Comparison of ENCODE assay signal across 1 cellular context in the genomic region with DNA sequence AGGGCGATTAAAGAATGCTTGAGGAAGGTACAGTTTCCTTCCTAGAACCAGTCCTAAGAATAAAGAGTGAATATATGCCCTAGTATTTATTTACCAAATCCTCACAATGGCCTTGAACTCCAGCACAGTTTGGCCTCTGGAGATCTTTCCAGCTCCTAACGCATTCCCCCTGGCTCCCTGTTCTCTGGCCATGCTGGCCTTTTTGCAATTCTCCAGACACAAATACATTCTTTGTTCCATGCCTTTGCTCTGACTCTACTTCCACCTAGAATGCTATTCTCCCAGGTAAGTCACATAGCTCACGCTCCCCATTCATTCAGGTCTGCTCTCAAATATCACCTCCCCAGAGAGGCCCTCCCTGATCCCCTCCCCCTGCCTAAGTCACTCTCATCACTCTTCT.
TF ChIP-seq lines count a peak whose summit lies in the region.

No MANE protein-coding gene starts in this region.

TF ChIP-seq in WTC11, 78 proteins besides CTCF, POLR2A, EP300 and RAD21:
- TF ChIP-seq, protein P1, sequence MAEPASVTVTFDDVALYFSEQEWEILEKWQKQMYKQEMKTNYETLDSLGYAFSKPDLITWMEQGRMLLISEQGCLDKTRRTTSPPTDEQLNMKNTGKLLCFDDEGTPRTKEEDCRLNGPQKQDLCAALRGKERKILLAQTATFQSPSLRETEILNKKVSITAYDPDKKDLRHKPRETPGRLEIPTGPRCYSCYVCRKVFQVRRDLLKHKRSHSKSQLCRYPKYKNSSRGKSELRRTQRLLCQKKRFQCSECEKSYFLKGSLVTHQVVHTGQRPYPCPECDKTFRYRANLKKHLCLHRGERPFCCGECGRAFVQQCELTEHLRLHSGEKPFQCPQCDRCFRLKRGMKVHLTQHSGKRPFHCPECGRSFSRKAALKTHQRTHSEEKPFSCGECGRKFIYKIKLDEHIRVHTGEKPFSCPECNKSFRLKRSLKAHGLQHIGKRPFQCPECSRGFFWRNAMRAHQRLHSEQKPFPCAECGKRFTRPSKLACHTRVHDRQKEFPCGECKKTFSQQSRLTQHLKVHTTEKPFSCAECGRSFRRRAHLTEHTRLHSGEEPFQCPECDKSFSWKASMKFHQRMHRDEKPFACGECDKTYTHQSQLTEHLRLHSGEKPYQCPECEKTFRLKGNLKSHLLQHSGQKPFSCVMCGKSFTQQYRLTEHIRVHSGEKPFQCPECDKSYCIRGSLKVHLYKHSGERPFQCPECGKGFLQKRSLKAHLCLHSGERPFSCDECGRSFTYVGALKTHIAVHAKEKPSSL (CRISPR knock-in tag; conservative IDR thresholded peaks at IDR 0.05), result no peak
- TF ChIP-seq ESRRA (CRISPR knock-in tag; IDR thresholded peaks at IDR 0.05; ENCODE audit: borderline replicate concordance) (no peak), MYBL2 (CRISPR knock-in tag; IDR thresholded peaks at IDR 0.05) (no peak), NFYB (CRISPR knock-in tag; conservative IDR thresholded peaks at IDR 0.05; ENCODE audit: low read depth) (no peak), ZNF396 (CRISPR knock-in tag; IDR thresholded peaks at IDR 0.05; ENCODE audit: borderline replicate concordance) (no peak), ETV6 (CRISPR knock-in tag; IDR thresholded peaks at IDR 0.05) (no peak), SP1 (CRISPR knock-in tag; conservative IDR thresholded peaks at IDR 0.05) (no peak), FOXP1 (CRISPR knock-in tag; IDR thresholded peaks at IDR 0.05; ENCODE audit: borderline replicate concordance) (no peak), SOX15 (CRISPR knock-in tag; IDR thresholded peaks at IDR 0.05) (no peak), ZNF219 (CRISPR knock-in tag; IDR thresholded peaks at IDR 0.05; ENCODE audit: borderline replicate concordance) (no peak), JUN (CRISPR knock-in tag; IDR thresholded peaks at IDR 0.05) (no peak), NR2C2 (CRISPR knock-in tag; IDR thresholded peaks at IDR 0.05) (no peak), EMX1 (CRISPR knock-in tag; IDR thresholded peaks at IDR 0.05) (no peak), CBFB (CRISPR knock-in tag; IDR thresholded peaks at IDR 0.05; ENCODE audit: low read depth) (no peak), ELF4 (CRISPR knock-in tag; IDR thresholded peaks at IDR 0.05; ENCODE audit: low read depth) (no peak)
- TF ChIP-seq, protein P2, sequence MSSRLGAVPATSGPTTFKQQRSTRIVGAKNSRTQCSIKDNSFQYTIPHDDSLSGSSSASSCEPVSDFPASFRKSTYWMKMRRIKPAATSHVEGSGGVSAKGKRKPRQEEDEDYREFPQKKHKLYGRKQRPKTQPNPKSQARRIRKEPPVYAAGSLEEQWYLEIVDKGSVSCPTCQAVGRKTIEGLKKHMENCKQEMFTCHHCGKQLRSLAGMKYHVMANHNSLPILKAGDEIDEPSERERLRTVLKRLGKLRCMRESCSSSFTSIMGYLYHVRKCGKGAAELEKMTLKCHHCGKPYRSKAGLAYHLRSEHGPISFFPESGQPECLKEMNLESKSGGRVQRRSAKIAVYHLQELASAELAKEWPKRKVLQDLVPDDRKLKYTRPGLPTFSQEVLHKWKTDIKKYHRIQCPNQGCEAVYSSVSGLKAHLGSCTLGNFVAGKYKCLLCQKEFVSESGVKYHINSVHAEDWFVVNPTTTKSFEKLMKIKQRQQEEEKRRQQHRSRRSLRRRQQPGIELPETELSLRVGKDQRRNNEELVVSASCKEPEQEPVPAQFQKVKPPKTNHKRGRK (CRISPR knock-in tag; IDR thresholded peaks at IDR 0.05; ENCODE audit: borderline replicate concordance), result no peak
- TF ChIP-seq, protein P3, sequence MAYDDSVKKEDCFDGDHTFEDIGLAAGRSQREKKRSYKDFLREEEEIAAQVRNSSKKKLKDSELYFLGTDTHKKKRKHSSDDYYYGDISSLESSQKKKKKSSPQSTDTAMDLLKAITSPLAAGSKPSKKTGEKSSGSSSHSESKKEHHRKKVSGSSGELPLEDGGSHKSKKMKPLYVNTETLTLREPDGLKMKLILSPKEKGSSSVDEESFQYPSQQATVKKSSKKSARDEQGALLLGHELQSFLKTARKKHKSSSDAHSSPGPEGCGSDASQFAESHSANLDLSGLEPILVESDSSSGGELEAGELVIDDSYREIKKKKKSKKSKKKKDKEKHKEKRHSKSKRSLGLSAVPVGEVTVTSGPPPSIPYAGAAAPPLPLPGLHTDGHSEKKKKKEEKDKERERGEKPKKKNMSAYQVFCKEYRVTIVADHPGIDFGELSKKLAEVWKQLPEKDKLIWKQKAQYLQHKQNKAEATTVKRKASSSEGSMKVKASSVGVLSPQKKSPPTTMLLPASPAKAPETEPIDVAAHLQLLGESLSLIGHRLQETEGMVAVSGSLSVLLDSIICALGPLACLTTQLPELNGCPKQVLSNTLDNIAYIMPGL (CRISPR knock-in tag; IDR thresholded peaks at IDR 0.05), result no peak
- TF ChIP-seq, protein P4, sequence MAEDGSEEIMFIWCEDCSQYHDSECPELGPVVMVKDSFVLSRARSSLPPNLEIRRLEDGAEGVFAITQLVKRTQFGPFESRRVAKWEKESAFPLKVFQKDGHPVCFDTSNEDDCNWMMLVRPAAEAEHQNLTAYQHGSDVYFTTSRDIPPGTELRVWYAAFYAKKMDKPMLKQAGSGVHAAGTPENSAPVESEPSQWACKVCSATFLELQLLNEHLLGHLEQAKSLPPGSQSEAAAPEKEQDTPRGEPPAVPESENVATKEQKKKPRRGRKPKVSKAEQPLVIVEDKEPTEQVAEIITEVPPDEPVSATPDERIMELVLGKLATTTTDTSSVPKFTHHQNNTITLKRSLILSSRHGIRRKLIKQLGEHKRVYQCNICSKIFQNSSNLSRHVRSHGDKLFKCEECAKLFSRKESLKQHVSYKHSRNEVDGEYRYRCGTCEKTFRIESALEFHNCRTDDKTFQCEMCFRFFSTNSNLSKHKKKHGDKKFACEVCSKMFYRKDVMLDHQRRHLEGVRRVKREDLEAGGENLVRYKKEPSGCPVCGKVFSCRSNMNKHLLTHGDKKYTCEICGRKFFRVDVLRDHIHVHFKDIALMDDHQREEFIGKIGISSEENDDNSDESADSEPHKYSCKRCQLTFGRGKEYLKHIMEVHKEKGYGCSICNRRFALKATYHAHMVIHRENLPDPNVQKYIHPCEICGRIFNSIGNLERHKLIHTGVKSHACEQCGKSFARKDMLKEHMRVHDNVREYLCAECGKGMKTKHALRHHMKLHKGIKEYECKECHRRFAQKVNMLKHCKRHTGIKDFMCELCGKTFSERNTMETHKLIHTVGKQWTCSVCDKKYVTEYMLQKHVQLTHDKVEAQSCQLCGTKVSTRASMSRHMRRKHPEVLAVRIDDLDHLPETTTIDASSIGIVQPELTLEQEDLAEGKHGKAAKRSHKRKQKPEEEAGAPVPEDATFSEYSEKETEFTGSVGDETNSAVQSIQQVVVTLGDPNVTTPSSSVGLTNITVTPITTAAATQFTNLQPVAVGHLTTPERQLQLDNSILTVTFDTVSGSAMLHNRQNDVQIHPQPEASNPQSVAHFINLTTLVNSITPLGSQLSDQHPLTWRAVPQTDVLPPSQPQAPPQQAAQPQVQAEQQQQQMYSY (CRISPR knock-in tag; IDR thresholded peaks at IDR 0.05), result no peak
- TF ChIP-seq, protein P5, sequence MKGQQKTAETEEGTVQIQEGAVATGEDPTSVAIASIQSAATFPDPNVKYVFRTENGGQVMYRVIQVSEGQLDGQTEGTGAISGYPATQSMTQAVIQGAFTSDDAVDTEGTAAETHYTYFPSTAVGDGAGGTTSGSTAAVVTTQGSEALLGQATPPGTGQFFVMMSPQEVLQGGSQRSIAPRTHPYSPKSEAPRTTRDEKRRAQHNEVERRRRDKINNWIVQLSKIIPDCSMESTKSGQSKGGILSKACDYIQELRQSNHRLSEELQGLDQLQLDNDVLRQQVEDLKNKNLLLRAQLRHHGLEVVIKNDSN (CRISPR knock-in tag; IDR thresholded peaks at IDR 0.05), result no peak
TF ChIP-seq in WTC11: peak in this region for 0.
